Comparison of ENCODE assay signal across 14 cellular contexts in the genomic region with DNA sequence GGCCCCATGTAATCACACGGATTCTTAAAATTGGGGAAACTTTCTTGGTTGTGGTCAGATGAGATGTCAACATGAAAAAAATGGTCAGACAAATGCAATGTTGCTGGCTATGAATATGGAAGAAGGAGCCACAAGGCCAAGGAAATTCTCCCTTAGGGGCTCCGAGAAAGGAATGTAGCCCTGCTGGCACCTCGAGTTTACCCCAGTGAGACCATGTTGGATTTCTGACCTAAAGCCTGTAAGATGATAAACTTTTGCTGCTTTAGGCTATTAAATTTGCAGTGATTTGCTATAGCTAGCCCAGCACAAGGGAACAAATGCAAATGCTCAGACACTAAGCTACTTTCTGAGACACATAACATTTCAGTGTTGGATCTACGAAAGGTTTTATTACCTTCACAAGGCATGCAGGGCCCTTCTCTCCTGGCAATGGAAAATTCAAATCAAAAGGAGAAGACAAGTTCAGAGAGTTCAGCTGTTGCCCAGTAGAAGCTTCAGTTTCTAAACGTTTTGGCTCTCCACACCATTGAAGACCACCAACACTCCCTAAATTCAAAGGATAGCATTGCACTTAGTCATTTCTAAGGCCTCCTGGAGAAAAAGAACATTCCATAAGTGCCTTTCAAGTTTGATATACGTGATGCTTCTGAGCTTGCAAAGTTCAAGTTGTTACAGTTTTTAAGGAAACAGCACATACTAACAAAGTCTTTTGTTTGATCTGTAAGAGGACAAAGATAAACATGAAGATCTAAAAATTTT. TPM values are rescaled to one million over a fixed set of nuclear protein-coding genes. Genes with fewer than 3 reads are reported as not detected.
A peak's percentile ranks its signal among the peaks of the same experiment; 100 is the strongest.
DNase-seq lines count a peak whose midpoint lies in the region; ATAC-seq and TF ChIP-seq lines count a peak whose summit lies in the region.
"Had no signal": no experiment of that assay in that cellular context is flagged by ENCODE, and none has a peak within 500 bp of the region (broad histone marks: within the 10 kb centered on the region; RNA-seq: fewer than 3 reads in every experiment).

No MANE protein-coding gene starts in this region.

- H3K4me3 ChIP-seq in AG04450 (ENCODE audit: low read depth, low read length) (no peak overlapping the region), HUES6 (ENCODE audit: low read depth, low read length) (no peak overlapping the region), cardiac fibroblast (replicated peaks in 1 of 2; ENCODE audit: low read depth in 2 of 2, low read length in 2 of 2) (no peak overlapping the region), mesenchymal stem cell (ENCODE audit: insufficient read depth in 1 of 2, low read depth in 1 of 2, low read length in 2 of 2) (no peak overlapping the region), right lobe of liver (no peak overlapping the region)
- H3K4me3 ChIP-seq: BLaER1 treated with 17β-estradiol and CSF1 and Interleukin-3, amounts not matched to agents 10 nM and 100 nM had no signal

- no peak overlapping the region for H2AFZ ChIP-seq in mesenchymal stem cell (ENCODE audit: low read depth, low read length)

- H4K8ac ChIP-seq in mesenchymal stem cell (ENCODE audit: low read length), result peak overlapping the region; percentile 54

- H2BK15ac ChIP-seq in mesenchymal stem cell (ENCODE audit: low read depth, poor library complexity, severe bottlenecking), result no peak overlapping the region

- H3K9ac ChIP-seq in HUES6 (ENCODE audit: low read length) (peak overlapping the region; percentile 61), mesenchymal stem cell (ENCODE audit: low read length) (no peak overlapping the region)
- H3K9ac ChIP-seq: BLaER1 treated with 17β-estradiol and CSF1 and Interleukin-3, amounts not matched to agents 10 nM and 100 nM had no signal

- peaks cover 16% of the 10 kb centered on the region for H3K79me1 ChIP-seq in mesenchymal stem cell (replicated peaks; ENCODE audit: low read length, poor library complexity, severe bottlenecking)

- peak overlapping the region; percentile 15 for H2BK120ac ChIP-seq in mesenchymal stem cell (ENCODE audit: low read depth, low read length)

- H3K14ac ChIP-seq in mesenchymal stem cell (ENCODE audit: low read length in 2 of 2), result no peak overlapping the region

- H3K36me3 ChIP-seq in HUES6 (ENCODE audit: control insufficient read depth, insufficient read depth, low read length), result peaks cover 93% of the 10 kb centered on the region
- peaks cover 9 to 81% of the 10 kb centered on the region in 2 experiments for H3K36me3 ChIP-seq in mesenchymal stem cell (ENCODE audit: control insufficient read depth in 1 of 2, insufficient read depth in 2 of 2, low read depth in 1 of 2, low read length in 2 of 2)
- H3K36me3 ChIP-seq in right lobe of liver, result peaks cover 0 to 74% (median 20%) of the 10 kb centered on the region in 4 donors

- H3K18ac ChIP-seq in mesenchymal stem cell (ENCODE audit: low read depth in 1 of 2, low read length in 2 of 2), result peak overlapping the region in 1 of 2 experiments; percentile 70

- no peak overlapping the region for H4K91ac ChIP-seq in mesenchymal stem cell (ENCODE audit: low read length)

- no peak for TF ChIP-seq POLR2A in right lobe of liver (IDR thresholded peaks at IDR 0.05)

- H2BK5ac ChIP-seq in mesenchymal stem cell (ENCODE audit: low read depth, low read length, poor library complexity, severe bottlenecking), result peak overlapping the region; percentile 87

- H3K27me3 ChIP-seq in AG04450 (ENCODE audit: control insufficient read depth, insufficient read depth, low read length) (no peaks in the 10 kb centered on the region), HUES6 (ENCODE audit: control insufficient read depth, insufficient read depth, low read length) (no peaks in the 10 kb centered on the region), mesenchymal stem cell (ENCODE audit: control insufficient read depth in 1 of 2, insufficient read depth in 1 of 2, low read length in 2 of 2) (no peaks in the 10 kb centered on the region), right lobe of liver (no peaks in the 10 kb centered on the region)
- H3K27me3 ChIP-seq: BLaER1 treated with 17β-estradiol and CSF1 and Interleukin-3, amounts not matched to agents 10 nM and 100 nM had no signal

- ATAC-seq in GM18502 (IDR thresholded peaks at IDR 0.05; ENCODE audit: poor library complexity, unreplicated experiment), result no peak
- ATAC-seq in right lobe of liver, result no peak
- ATAC-seq: esophagus mucosa had no signal

- WGBS in mesenchymal stem cell, result 56% methylated on average over 5 of the region's 6 CpGs
- WGBS in right lobe of liver (ENCODE audit: insufficient coverage, low coverage, low lambda C conversion rate, missing lambda C conversion rate), result 81% methylated on average over 4 of the region's 6 CpGs

- POLR2A ChIA-PET in AG04450 (lab: Yijun Ruan, JAX), result interaction anchor here (0.6 to 1.6 kb wide), 4 partner anchors 31 to 577 kb away, joined by 3 to 5 read pairs (median 4); partner anchors contain the start of gene SEC23IP

- no peak overlapping the region for H3K4ac ChIP-seq in mesenchymal stem cell (ENCODE audit: low read depth in 1 of 2, low read length in 2 of 2)

- no peak overlapping the region for H2BK12ac ChIP-seq in mesenchymal stem cell (ENCODE audit: low read length in 2 of 2)

- DNase-seq in AG04450 (ENCODE audit: low read depth, low spot score) (peak; percentile 46), cardiac fibroblast (ENCODE audit: low read depth in 2 of 2) (peak; percentile 78 to 82), mesenchymal stem cell (peak; percentile 34), right lobe of liver (no peak), DMS79 treated with DMSO at 0.1 percent for 48 hours (lab: John Stamatoyannopoulos, UW) (no peak)
- DNase-seq in stimulated activated naive CD4-positive, alpha-beta T cell treated with Interleukin-2 at 50 U/mL for 16 hours (lab: John Stamatoyannopoulos, UW), result no peak
- DNase-seq: activated CD8-positive, alpha-beta memory T cell treated with anti-CD3 and anti-CD28 coated beads, Interleukin-2, amount 50 U/mL, for 48 hours; MM.1S; stimulated activated CD4-positive, alpha-beta T cell treated with anti-CD3 and anti-CD28 coated beads, Interleukin-15, amount 100 ng/mL, for 24 hours had no signal

- peak overlapping the region; percentile 98 for H2AK5ac ChIP-seq in mesenchymal stem cell (ENCODE audit: low read length, severe bottlenecking)

- CTCF ChIA-PET in AG04450 (lab: Charles Lee), result interaction anchor here (0.6 to 2.0 kb wide), 4 partner anchors 10 to 163 kb away, joined by 3 to 27 read pairs (median 4); partner anchors contain the start of gene INPP5F

- intact Hi-C loops in right lobe of liver (cut with DNase I), result no loop called here

- H3K27ac ChIP-seq in AG04450 (ENCODE audit: low read depth, low read length) (peak overlapping the region; percentile 80), HUES6 (ENCODE audit: low read depth, low read length) (peak overlapping the region; percentile 89), mesenchymal stem cell (ENCODE audit: low read length, poor library complexity, severe bottlenecking) (peak overlapping the region; percentile 98), right lobe of liver (no peak overlapping the region)
- H3K27ac ChIP-seq: VCaP had no signal

- TF ChIP-seq CTCF in AG04450 (IDR thresholded peaks at IDR 0.05; ENCODE audit: low read depth, low read length) (no peak), cardiac fibroblast (IDR thresholded peaks at IDR 0.05; ENCODE audit: low read depth, low read length) (no peak), right lobe of liver (IDR thresholded peaks at IDR 0.05) (no peak)

- H3K4me2 ChIP-seq in mesenchymal stem cell (ENCODE audit: low read length, poor library complexity, severe bottlenecking), result peak overlapping the region; percentile 22

- H3K4me1 ChIP-seq in HUES6 (ENCODE audit: control insufficient read depth, insufficient read depth, low read length), result peaks cover 6% of the 10 kb centered on the region
- peaks cover 3% of the 10 kb centered on the region for H3K4me1 ChIP-seq in mesenchymal stem cell (ENCODE audit: control insufficient read depth, insufficient read depth, low read depth, low read length)
- H3K4me1 ChIP-seq in right lobe of liver, result no peaks in the 10 kb centered on the region

- H3K9me3 ChIP-seq in AG04450 (ENCODE audit: control insufficient read depth, insufficient read depth, low read length) (no peaks in the 10 kb centered on the region), HUES6 (ENCODE audit: control insufficient read depth, insufficient read depth, low read depth, low read length) (no peaks in the 10 kb centered on the region), mesenchymal stem cell (ENCODE audit: control insufficient read depth, low read length) (no peaks in the 10 kb centered on the region), right lobe of liver (no peaks in the 10 kb centered on the region)

- H3K23ac ChIP-seq in mesenchymal stem cell (ENCODE audit: low read length in 2 of 2), result no peak overlapping the region

RNA-seq across cellular contexts. Expression of gene MCMBP, which starts 23.4 kb away (rescaled TPM):
- polyA plus RNA-seq in AG04450 (2011; rRNA removed), result 51.6 and 61.4 TPM in 2 replicates
- polyA minus RNA-seq in AG04450 (2011; rRNA and poly(A)+ RNA removed), result 46.5 and 47.4 TPM in 2 replicates
- 28.6 TPM for polyA plus RNA-seq in mesenchymal stem cell (2013, experiment 1 of 2)
- polyA plus RNA-seq in mesenchymal stem cell (2013, experiment 2 of 2), result 29.4 TPM
- 10 to 100 TPM; 15.0 to 25.6 (median 19.5) TPM for total RNA-seq in right lobe of liver

RNA-seq across cellular contexts. Expression of gene SEC23IP, which starts 43.3 kb away (rescaled TPM):
- 54.9 and 62.8 TPM in 2 replicates for polyA plus RNA-seq in AG04450 (2011; rRNA removed)
- 150 and 152 TPM in 2 replicates for polyA minus RNA-seq in AG04450 (2011; rRNA and poly(A)+ RNA removed)
- polyA plus RNA-seq in mesenchymal stem cell (2013, experiment 1 of 2), result 72.1 TPM
- 64.5 TPM for polyA plus RNA-seq in mesenchymal stem cell (2013, experiment 2 of 2)
- total RNA-seq in right lobe of liver, result 10 to 100 TPM; 22.2 to 34.9 (median 29.2) TPM

Comparison
In these comparisons a context has a peak if more than half of its experiments do, and no peak if none do; other contexts are left out.
1. DNase-seq: peak in AG04450 (single experiment), cardiac fibroblast (2 of 2) and mesenchymal stem cell (single experiment); none in stimulated activated naive CD4-positive, alpha-beta T cell treated with Interleukin-2 at 50 U/mL for 16 hours (single experiment), right lobe of liver (0 of 3) and DMS79 treated with DMSO at 0.1 percent for 48 hours (single experiment).
2. H3K27ac ChIP-seq: peak in AG04450 (single experiment), HUES6 (single experiment) and mesenchymal stem cell (single experiment); none in right lobe of liver (0 of 3).